1 cellular context compared by ENCODE assay signal in the genomic region with DNA sequence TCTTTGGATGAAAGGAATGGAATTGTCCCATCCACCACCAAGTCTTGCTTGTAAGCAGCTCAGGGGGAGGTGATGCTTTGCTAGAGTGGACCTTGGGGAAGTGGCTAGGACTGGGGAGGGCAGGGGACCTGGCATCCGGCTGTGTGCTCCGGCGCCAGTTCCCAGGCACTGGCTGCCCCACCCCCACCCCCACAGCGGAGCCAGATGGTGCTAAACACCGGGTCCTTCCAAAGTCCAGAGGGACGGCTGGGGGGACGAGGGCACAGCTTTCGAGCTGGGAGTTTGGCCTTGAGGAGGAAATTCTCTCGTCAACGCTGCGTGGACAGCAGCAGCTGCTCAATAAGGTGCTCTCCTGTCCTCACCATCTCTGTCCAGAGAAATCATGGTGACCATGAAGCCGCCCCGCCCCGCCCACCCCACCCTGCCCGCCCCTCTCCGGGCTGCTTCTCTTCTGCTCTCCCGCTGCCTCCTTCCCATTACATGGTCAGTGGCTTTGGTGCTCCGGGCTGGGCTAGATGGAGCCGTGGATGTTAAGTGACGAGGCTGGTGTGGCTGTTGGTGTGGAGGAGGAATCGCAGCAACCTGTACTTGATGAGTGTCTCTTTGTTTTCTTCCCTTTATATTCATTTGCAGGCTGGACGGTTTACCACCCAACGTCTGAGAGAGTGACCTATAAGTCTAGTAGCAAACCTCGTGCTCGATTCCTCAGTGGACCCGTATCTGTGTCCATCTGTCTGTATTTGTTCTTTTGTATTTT.
A peak's percentile ranks its signal among the peaks of the same experiment; 100 is the strongest.
TF ChIP-seq lines count a peak whose summit lies in the region.

No MANE protein-coding gene starts in this region.

TF ChIP-seq in HepG2, 621 proteins besides CTCF, POLR2A, EP300 and RAD21 (continued from another document and continues in another):
- TF ChIP-seq, protein P1, sequence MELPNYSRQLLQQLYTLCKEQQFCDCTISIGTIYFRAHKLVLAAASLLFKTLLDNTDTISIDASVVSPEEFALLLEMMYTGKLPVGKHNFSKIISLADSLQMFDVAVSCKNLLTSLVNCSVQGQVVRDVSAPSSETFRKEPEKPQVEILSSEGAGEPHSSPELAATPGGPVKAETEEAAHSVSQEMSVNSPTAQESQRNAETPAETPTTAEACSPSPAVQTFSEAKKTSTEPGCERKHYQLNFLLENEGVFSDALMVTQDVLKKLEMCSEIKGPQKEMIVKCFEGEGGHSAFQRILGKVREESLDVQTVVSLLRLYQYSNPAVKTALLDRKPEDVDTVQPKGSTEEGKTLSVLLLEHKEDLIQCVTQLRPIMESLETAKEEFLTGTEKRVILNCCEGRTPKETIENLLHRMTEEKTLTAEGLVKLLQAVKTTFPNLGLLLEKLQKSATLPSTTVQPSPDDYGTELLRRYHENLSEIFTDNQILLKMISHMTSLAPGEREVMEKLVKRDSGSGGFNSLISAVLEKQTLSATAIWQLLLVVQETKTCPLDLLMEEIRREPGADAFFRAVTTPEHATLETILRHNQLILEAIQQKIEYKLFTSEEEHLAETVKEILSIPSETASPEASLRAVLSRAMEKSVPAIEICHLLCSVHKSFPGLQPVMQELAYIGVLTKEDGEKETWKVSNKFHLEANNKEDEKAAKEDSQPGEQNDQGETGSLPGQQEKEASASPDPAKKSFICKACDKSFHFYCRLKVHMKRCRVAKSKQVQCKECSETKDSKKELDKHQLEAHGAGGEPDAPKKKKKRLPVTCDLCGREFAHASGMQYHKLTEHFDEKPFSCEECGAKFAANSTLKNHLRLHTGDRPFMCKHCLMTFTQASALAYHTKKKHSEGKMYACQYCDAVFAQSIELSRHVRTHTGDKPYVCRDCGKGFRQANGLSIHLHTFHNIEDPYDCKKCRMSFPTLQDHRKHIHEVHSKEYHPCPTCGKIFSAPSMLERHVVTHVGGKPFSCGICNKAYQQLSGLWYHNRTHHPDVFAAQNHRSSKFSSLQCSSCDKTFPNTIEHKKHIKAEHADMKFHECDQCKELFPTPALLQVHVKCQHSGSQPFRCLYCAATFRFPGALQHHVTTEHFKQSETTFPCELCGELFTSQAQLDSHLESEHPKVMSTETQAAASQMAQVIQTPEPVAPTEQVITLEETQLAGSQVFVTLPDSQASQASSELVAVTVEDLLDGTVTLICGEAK (IDR thresholded peaks at IDR 0.05), result no peak
- TF ChIP-seq, protein P1 (CRISPR knock-in tag; IDR thresholded peaks at IDR 0.05), result peak; percentile 34; the same call in 1 of the 2 replicates
- TF ChIP-seq, protein P2, sequence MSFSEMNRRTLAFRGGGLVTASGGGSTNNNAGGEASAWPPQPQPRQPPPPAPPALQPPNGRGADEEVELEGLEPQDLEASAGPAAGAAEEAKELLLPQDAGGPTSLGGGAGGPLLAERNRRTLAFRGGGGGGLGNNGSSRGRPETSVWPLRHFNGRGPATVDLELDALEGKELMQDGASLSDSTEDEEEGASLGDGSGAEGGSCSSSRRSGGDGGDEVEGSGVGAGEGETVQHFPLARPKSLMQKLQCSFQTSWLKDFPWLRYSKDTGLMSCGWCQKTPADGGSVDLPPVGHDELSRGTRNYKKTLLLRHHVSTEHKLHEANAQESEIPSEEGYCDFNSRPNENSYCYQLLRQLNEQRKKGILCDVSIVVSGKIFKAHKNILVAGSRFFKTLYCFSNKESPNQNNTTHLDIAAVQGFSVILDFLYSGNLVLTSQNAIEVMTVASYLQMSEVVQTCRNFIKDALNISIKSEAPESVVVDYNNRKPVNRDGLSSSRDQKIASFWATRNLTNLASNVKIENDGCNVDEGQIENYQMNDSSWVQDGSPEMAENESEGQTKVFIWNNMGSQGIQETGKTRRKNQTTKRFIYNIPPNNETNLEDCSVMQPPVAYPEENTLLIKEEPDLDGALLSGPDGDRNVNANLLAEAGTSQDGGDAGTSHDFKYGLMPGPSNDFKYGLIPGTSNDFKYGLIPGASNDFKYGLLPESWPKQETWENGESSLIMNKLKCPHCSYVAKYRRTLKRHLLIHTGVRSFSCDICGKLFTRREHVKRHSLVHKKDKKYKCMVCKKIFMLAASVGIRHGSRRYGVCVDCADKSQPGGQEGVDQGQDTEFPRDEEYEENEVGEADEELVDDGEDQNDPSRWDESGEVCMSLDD (CRISPR knock-in tag; IDR thresholded peaks at IDR 0.05; ENCODE audit: borderline replicate concordance), result no peak
- TF ChIP-seq, protein P3, sequence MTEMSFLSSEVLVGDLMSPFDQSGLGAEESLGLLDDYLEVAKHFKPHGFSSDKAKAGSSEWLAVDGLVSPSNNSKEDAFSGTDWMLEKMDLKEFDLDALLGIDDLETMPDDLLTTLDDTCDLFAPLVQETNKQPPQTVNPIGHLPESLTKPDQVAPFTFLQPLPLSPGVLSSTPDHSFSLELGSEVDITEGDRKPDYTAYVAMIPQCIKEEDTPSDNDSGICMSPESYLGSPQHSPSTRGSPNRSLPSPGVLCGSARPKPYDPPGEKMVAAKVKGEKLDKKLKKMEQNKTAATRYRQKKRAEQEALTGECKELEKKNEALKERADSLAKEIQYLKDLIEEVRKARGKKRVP (CRISPR knock-in tag; IDR thresholded peaks at IDR 0.05), result no peak
- TF ChIP-seq, protein P4, sequence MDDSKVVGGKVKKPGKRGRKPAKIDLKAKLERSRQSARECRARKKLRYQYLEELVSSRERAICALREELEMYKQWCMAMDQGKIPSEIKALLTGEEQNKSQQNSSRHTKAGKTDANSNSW (CRISPR knock-in tag; IDR thresholded peaks at IDR 0.05; ENCODE audit: borderline replicate concordance), result no peak
- TF ChIP-seq, protein P5, sequence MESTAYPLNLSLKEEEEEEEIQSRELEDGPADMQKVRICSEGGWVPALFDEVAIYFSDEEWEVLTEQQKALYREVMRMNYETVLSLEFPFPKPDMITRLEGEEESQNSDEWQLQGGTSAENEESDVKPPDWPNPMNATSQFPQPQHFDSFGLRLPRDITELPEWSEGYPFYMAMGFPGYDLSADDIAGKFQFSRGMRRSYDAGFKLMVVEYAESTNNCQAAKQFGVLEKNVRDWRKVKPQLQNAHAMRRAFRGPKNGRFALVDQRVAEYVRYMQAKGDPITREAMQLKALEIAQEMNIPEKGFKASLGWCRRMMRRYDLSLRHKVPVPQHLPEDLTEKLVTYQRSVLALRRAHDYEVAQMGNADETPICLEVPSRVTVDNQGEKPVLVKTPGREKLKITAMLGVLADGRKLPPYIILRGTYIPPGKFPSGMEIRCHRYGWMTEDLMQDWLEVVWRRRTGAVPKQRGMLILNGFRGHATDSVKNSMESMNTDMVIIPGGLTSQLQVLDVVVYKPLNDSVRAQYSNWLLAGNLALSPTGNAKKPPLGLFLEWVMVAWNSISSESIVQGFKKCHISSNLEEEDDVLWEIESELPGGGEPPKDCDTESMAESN (CRISPR knock-in tag; conservative IDR thresholded peaks at IDR 0.05), result peak; percentile 80; the same call in 1 of the 2 replicates
- TF ChIP-seq HHEX (CRISPR knock-in tag; IDR thresholded peaks at IDR 0.05) (no peak), ZNF619 (CRISPR knock-in tag; IDR thresholded peaks at IDR 0.05) (no peak), KDM4B (CRISPR knock-in tag; IDR thresholded peaks at IDR 0.05) (no peak), TBL1XR1 (IDR thresholded peaks at IDR 0.05; ENCODE audit: borderline replicate concordance, low read length, partially characterized antibody) (peak; percentile 25), IKZF4 (CRISPR knock-in tag; IDR thresholded peaks at IDR 0.05; ENCODE audit: borderline replicate concordance, low read depth, not compliant biosample characterization) (peak; percentile 2), ZNF788 (CRISPR knock-in tag; IDR thresholded peaks at IDR 0.05; ENCODE audit: borderline replicate concordance) (peak; percentile 88; the same call in 1 of the 2 replicates), ZNF713 (CRISPR knock-in tag; IDR thresholded peaks at IDR 0.05) (no peak; the same call in 1 of the 2 replicates), ZNF235 (CRISPR knock-in tag; IDR thresholded peaks at IDR 0.05; ENCODE audit: borderline replicate concordance) (no peak), SAP130 (CRISPR knock-in tag; IDR thresholded peaks at IDR 0.05; ENCODE audit: low read depth) (peak; percentile 73; the same call in 1 of the 2 replicates), HNRNPUL1 (IDR thresholded peaks at IDR 0.05; ENCODE audit: low read depth, low read length) (no peak), RORA (CRISPR knock-in tag; IDR thresholded peaks at IDR 0.05) (no peak), REXO4 (CRISPR knock-in tag; IDR thresholded peaks at IDR 0.05; ENCODE audit: borderline replicate concordance) (no peak)
- TF ChIP-seq, protein P6, sequence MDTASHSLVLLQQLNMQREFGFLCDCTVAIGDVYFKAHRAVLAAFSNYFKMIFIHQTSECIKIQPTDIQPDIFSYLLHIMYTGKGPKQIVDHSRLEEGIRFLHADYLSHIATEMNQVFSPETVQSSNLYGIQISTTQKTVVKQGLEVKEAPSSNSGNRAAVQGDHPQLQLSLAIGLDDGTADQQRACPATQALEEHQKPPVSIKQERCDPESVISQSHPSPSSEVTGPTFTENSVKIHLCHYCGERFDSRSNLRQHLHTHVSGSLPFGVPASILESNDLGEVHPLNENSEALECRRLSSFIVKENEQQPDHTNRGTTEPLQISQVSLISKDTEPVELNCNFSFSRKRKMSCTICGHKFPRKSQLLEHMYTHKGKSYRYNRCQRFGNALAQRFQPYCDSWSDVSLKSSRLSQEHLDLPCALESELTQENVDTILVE (CRISPR knock-in tag; IDR thresholded peaks at IDR 0.05), result 0 out of 2 replicates have a peak, but pooled peaks have one; percentile 35
- TF ChIP-seq, protein P7, sequence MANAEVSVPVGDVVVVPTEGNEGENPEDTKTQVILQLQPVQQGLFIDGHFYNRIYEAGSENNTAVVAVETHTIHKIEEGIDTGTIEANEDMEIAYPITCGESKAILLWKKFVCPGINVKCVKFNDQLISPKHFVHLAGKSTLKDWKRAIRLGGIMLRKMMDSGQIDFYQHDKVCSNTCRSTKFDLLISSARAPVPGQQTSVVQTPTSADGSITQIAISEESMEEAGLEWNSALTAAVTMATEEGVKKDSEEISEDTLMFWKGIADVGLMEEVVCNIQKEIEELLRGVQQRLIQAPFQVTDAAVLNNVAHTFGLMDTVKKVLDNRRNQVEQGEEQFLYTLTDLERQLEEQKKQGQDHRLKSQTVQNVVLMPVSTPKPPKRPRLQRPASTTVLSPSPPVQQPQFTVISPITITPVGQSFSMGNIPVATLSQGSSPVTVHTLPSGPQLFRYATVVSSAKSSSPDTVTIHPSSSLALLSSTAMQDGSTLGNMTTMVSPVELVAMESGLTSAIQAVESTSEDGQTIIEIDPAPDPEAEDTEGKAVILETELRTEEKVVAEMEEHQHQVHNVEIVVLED (CRISPR knock-in tag; IDR thresholded peaks at IDR 0.05; ENCODE audit: borderline replicate concordance), result 0 out of 2 replicates have a peak, but pooled peaks have one; percentile 34
- TF ChIP-seq, protein P8, sequence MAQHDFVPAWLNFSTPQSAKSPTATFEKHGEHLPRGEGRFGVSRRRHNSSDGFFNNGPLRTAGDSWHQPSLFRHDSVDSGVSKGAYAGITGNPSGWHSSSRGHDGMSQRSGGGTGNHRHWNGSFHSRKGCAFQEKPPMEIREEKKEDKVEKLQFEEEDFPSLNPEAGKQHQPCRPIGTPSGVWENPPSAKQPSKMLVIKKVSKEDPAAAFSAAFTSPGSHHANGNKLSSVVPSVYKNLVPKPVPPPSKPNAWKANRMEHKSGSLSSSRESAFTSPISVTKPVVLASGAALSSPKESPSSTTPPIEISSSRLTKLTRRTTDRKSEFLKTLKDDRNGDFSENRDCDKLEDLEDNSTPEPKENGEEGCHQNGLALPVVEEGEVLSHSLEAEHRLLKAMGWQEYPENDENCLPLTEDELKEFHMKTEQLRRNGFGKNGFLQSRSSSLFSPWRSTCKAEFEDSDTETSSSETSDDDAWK (CRISPR knock-in tag; IDR thresholded peaks at IDR 0.05), result no peak
- TF ChIP-seq, protein P9, sequence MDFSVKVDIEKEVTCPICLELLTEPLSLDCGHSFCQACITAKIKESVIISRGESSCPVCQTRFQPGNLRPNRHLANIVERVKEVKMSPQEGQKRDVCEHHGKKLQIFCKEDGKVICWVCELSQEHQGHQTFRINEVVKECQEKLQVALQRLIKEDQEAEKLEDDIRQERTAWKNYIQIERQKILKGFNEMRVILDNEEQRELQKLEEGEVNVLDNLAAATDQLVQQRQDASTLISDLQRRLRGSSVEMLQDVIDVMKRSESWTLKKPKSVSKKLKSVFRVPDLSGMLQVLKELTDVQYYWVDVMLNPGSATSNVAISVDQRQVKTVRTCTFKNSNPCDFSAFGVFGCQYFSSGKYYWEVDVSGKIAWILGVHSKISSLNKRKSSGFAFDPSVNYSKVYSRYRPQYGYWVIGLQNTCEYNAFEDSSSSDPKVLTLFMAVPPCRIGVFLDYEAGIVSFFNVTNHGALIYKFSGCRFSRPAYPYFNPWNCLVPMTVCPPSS (IDR thresholded peaks at IDR 0.05), result no peak
- TF ChIP-seq, protein P10, sequence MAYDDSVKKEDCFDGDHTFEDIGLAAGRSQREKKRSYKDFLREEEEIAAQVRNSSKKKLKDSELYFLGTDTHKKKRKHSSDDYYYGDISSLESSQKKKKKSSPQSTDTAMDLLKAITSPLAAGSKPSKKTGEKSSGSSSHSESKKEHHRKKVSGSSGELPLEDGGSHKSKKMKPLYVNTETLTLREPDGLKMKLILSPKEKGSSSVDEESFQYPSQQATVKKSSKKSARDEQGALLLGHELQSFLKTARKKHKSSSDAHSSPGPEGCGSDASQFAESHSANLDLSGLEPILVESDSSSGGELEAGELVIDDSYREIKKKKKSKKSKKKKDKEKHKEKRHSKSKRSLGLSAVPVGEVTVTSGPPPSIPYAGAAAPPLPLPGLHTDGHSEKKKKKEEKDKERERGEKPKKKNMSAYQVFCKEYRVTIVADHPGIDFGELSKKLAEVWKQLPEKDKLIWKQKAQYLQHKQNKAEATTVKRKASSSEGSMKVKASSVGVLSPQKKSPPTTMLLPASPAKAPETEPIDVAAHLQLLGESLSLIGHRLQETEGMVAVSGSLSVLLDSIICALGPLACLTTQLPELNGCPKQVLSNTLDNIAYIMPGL (CRISPR knock-in tag; IDR thresholded peaks at IDR 0.05; ENCODE audit: borderline replicate concordance in 1 of 2, low read depth in 1 of 2), result no peak
- TF ChIP-seq, protein P11, sequence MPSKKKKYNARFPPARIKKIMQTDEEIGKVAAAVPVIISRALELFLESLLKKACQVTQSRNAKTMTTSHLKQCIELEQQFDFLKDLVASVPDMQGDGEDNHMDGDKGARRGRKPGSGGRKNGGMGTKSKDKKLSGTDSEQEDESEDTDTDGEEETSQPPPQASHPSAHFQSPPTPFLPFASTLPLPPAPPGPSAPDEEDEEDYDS (CRISPR knock-in tag; IDR thresholded peaks at IDR 0.05), result peak; percentile 50; the same call in 1 of the 2 replicates
